19 cellular contexts compared by ENCODE assay signal in genomic region chr5:176185133-176185733, GRCh38. TPM values are rescaled to one million over a fixed set of nuclear protein-coding genes. Genes with fewer than 3 reads are reported as not detected.
DNase-seq lines count a peak whose midpoint lies in the region; ATAC-seq and TF ChIP-seq lines count a peak whose summit lies in the region.
"Had no signal": no experiment of that assay in that cellular context is flagged by ENCODE, and none has a peak within 500 bp of the region (broad histone marks: within the 10 kb centered on the region; RNA-seq: fewer than 3 reads in every experiment).

No MANE protein-coding gene starts in this region.

- H3K9me3 ChIP-seq in IMR-90 (ENCODE audit: control insufficient read depth, insufficient read depth, low read length) (no peaks in the 10 kb centered on the region), upper lobe of right lung (no peaks in the 10 kb centered on the region), thyroid gland (no peaks in the 10 kb centered on the region)

- no peak overlapping the region for H2BK15ac ChIP-seq in IMR-90 (ENCODE audit: low read depth, low read length)

- 0 out of 2 replicates have a peak, but pooled peaks have one; percentile 30 for ATAC-seq in IMR-90 (ENCODE audit: low read depth)
- ATAC-seq in upper lobe of right lung: no peak
- no peak for ATAC-seq in HG03139 (IDR thresholded peaks at IDR 0.05; ENCODE audit: unreplicated experiment)
- ATAC-seq: natural killer cell treated with Interleukin-12 subunit alpha and Interleukin-12 subunit beta and Interleukin-15 and Interleukin-18, amount 100 ng/mL, for 72 hours had no signal

- intact Hi-C loops in IMR-90 (cut with micrococcal nuclease): no loop called here
- intact Hi-C loops in upper lobe of right lung (cut with DNase I): no loop called here
- intact Hi-C loops in thyroid gland (cut with DNase I): no loop called here

- H2BK20ac ChIP-seq in IMR-90 (ENCODE audit: low read depth, low read length): peak overlapping the region; percentile 39; the same call in 1 of the 2 replicates

- BruUV-seq in IMR-90 (replicated peaks; lab: Mats Ljungman, UMichigan): no TSS peak

- H3K36me3 ChIP-seq in IMR-90 (ENCODE audit: control insufficient read depth, insufficient read depth, low read length) (no peaks in the 10 kb centered on the region), upper lobe of right lung (no peaks in the 10 kb centered on the region), thyroid gland (no peaks in the 10 kb centered on the region)

- H2AK9ac ChIP-seq in IMR-90 (replicated peaks; ENCODE audit: low read depth, low read length, poor library complexity): peak overlapping the region; percentile 68

- POLR2A ChIA-PET in IMR-90 (lab: Charles Lee; ENCODE audit: unreplicated experiment): no interaction called here

- no peaks in the 10 kb centered on the region for H4K20me1 ChIP-seq in IMR-90 (ENCODE audit: insufficient read depth, low read length)

- H2BK5ac ChIP-seq in IMR-90 (ENCODE audit: low read depth, low read length, poor library complexity, severe bottlenecking): no peak overlapping the region

- H4K5ac ChIP-seq in IMR-90 (ENCODE audit: low read depth, low read length): no peak overlapping the region

- H3K4me1 ChIP-seq in IMR-90 (ENCODE audit: control insufficient read depth, insufficient read depth, low read length): peaks cover 7% of the 10 kb centered on the region; the same call in 1 of the 2 replicates
- no peaks in the 10 kb centered on the region for H3K4me1 ChIP-seq in upper lobe of right lung
- peaks cover 27 to 28% of the 10 kb centered on the region in 2 donors for H3K4me1 ChIP-seq in thyroid gland

- H3K18ac ChIP-seq in IMR-90 (ENCODE audit: low read depth, low read length): no peak overlapping the region

- H3K27me3 ChIP-seq in IMR-90 (ENCODE audit: control insufficient read depth, insufficient read depth, low read length): peaks cover 1% of the 10 kb centered on the region; the same call in 1 of the 2 replicates
- H3K27me3 ChIP-seq in upper lobe of right lung: peaks cover 9% of the 10 kb centered on the region
- H3K27me3 ChIP-seq in thyroid gland: no peaks in the 10 kb centered on the region

- H3K79me1 ChIP-seq in IMR-90 (ENCODE audit: low read depth in 1 of 2, low read length in 2 of 2): no peaks in the 10 kb centered on the region

- no peak for TF ChIP-seq RAD21 in IMR-90 (IDR thresholded peaks at IDR 0.05; ENCODE audit: low read length)

- no peak overlapping the region for H3K27ac ChIP-seq in IMR-90 (ENCODE audit: insufficient read depth, low read length)
- no peak overlapping the region for H3K27ac ChIP-seq in upper lobe of right lung
- H3K27ac ChIP-seq in thyroid gland: no peak overlapping the region

- H3K4me3 ChIP-seq in IMR-90 (ENCODE audit: insufficient read depth, low read depth, low read length): no peak overlapping the region
- no peak overlapping the region for H3K4me3 ChIP-seq in upper lobe of right lung
- H3K4me3 ChIP-seq in thyroid gland (replicated peaks in 1 of 3): no peak overlapping the region

- CTCF ChIA-PET in IMR-90 (lab: Yijun Ruan, JAX): no interaction called here

- H3K4ac ChIP-seq in IMR-90 (ENCODE audit: low read depth, low read length): no peak overlapping the region

- dilution Hi-C loops in IMR-90 (cut with HindIII; ENCODE audit: low sequenced_read_pairs, unreplicated experiment): no loop called here

- H2BK120ac ChIP-seq in IMR-90 (ENCODE audit: low read depth, low read length): no peak overlapping the region

- no peak overlapping the region for H3K23ac ChIP-seq in IMR-90 (ENCODE audit: low read depth, low read length)

- peak overlapping the region in 1 of 2 experiments; percentile 21; a peak in 1 of 4 replicates for H4K8ac ChIP-seq in IMR-90 (ENCODE audit: low read depth in 2 of 2, low read length in 2 of 2)

- H3K4me2 ChIP-seq in IMR-90 (ENCODE audit: low read depth, low read length): peak overlapping the region; percentile 63

- TF ChIP-seq CTCF in IMR-90 (conservative IDR thresholded peaks at IDR 0.05; ENCODE audit: low read depth, low read length) (no peak), upper lobe of right lung (IDR thresholded peaks at IDR 0.05) (no peak), thyroid gland (IDR thresholded peaks at IDR 0.05) (no peak)

- DNase-seq in DMS 273 (lab: John Stamatoyannopoulos, UW; ENCODE audit: unreplicated experiment) (peak; percentile 68), IMR-90 (peak; percentile 31), OCI-M1 (lab: John Stamatoyannopoulos, UW) (peak; percentile 92), fibroblast of gingiva (ENCODE audit: low read depth) (peak; percentile 45), upper lobe of right lung (no peak), thyroid gland (no peak), SKM-1 (lab: John Stamatoyannopoulos, UW; ENCODE audit: unreplicated experiment) (no peak)
- DNase-seq: activated CD4-positive, alpha-beta T cell treated with anti-CD3 and anti-CD28 coated beads, Interleukin-2, amount 50 U/mL, for 4 hours; activated naive CD4-positive, alpha-beta T cell treated with anti-CD3 and anti-CD28 coated beads, Interleukin-2, amount 50 U/mL, for 16 hours; activated T-cell treated with anti-CD3 and anti-CD28 coated beads, Interleukin-2, amount 50 U/mL, for 24 hours; Calu3; hippocampal formation; MM.1S; NCI-H2081 treated with DMSO at 0.1 percent for 48 hours; NCI-H82; RPMI8226; stimulated activated CD4-positive, alpha-beta T cell treated with anti-CD3 and anti-CD28 coated beads, Interleukin-4, amount 100 ng/mL, for 4 hours had no signal

- WGBS in IMR-90 (ENCODE audit: extremely low coverage in 2 of 2, insufficient read length in 1 of 2), 2 experiments: 25% methylated on average over 3 of the region's 9 CpGs; no CpG with 5 or more reads in 1 of the 2 experiments
- WGBS in thyroid gland, 2 donors: 73 to 84% methylated on average over 9 of the region's 9 CpGs

- no peak overlapping the region for H3K9ac ChIP-seq in IMR-90 (ENCODE audit: low read depth, low read length)

- no peak overlapping the region for H3K56ac ChIP-seq in IMR-90 (ENCODE audit: extremely low read depth, insufficient read depth, low read length)

- no peak overlapping the region for H3K14ac ChIP-seq in IMR-90 (replicated peaks; ENCODE audit: low read depth, low read length)

- H2AK5ac ChIP-seq in IMR-90 (ENCODE audit: low read depth, low read length): no peak overlapping the region

- no peak overlapping the region for H4K91ac ChIP-seq in IMR-90 (ENCODE audit: insufficient read depth, low read depth, low read length)

- TF ChIP-seq POLR2A in IMR-90 (IDR thresholded peaks at IDR 0.05; ENCODE audit: low read depth, low read length) (no peak), thyroid gland (IDR thresholded peaks at IDR 0.05) (no peak)

- peak overlapping the region; percentile 85 for H2AFZ ChIP-seq in IMR-90 (replicated peaks; ENCODE audit: low read length, poor library complexity)

- no peaks in the 10 kb centered on the region for H3K9me1 ChIP-seq in IMR-90 (ENCODE audit: insufficient read depth, low read length)

- in situ Hi-C loops in IMR-90 (cut with MboI; ENCODE audit: low sequenced_read_pairs): no loop called here

TF ChIP-seq in IMR-90, 13 proteins besides CTCF, POLR2A, EP300 and RAD21:
- TF ChIP-seq NFE2L2 (IDR thresholded peaks at IDR 0.05; ENCODE audit: low read depth, low read length) (no peak), RFX5 (IDR thresholded peaks at IDR 0.05; ENCODE audit: low read depth, low read length) (no peak), MXI1 (IDR thresholded peaks at IDR 0.05; ENCODE audit: borderline replicate concordance, low read depth, low read length) (no peak), ELK1 (IDR thresholded peaks at IDR 0.05; ENCODE audit: borderline replicate concordance, low read depth, low read length) (no peak), FOS (IDR thresholded peaks at IDR 0.05; ENCODE audit: low read depth, low read length) (no peak), BHLHE40 (IDR thresholded peaks at IDR 0.05; ENCODE audit: low read depth, low read length) (no peak), RCOR1 (IDR thresholded peaks at IDR 0.05; ENCODE audit: insufficient replicate concordance, low read length) (no peak)

RNA-seq across cellular contexts. Expression of gene SIMC1, which starts 53.0 kb away (rescaled TPM):
- total RNA-seq in IMR-90 (2012; rRNA removed) (6.9 and 8.2 TPM in 2 replicates), upper lobe of right lung (17.6 TPM), thyroid gland (10 to 100 TPM in 3 of 4 donors, 1 to 10 TPM in 1; 9.0 to 20.2 (median 13.1) TPM)
- 11.7 and 13.4 TPM in 2 replicates for polyA plus RNA-seq in IMR-90 (2012; rRNA removed)
- polyA plus RNA-seq in IMR-90 (2012; cell fraction: cytosol; rRNA removed): 6.1 and 6.7 TPM in 2 replicates
- 7.9 and 15.3 TPM in 2 replicates for polyA plus RNA-seq in IMR-90 (2012; cell fraction: nucleus; rRNA removed; ENCODE audit: low replicate concordance)

Comparison
In these comparisons a context has a peak if more than half of its experiments do, and no peak if none do; other contexts are left out.
1. DNase-seq: peak in DMS 273 (single experiment), IMR-90 (single experiment), OCI-M1 (single experiment) and fibroblast of gingiva (single experiment); none in upper lobe of right lung (single experiment), thyroid gland (0 of 2) and SKM-1 (single experiment).